In genomic region chrX:131677655-131678628, GRCh38 we compare ENCODE assay signal across 8 cellular contexts.
DNase-seq lines count a peak whose midpoint lies in the region; ATAC-seq and TF ChIP-seq lines count a peak whose summit lies in the region.

No MANE protein-coding gene starts in this region.

- H3K4me2 ChIP-seq in PC-9: no peak overlapping the region

- H3K27me3 Mint-ChIP-seq in activated naive CD4-positive, alpha-beta T cell treated with anti-CD3 and anti-CD28 coated beads, Interleukin-2, amount 10 ng/mL, durations not matched to agents 7 days and 5 days: no peaks in the 10 kb centered on the region

- no peaks in the 10 kb centered on the region for H3K4me1 ChIP-seq in PC-9 (replicated peaks; ENCODE audit: insufficient read depth)
- no peaks in the 10 kb centered on the region for H3K4me1 ChIP-seq in iPS DF 6.9 (ENCODE audit: control insufficient read depth, insufficient read depth, low read length)

- H3K9me3 ChIP-seq in PC-9 (ENCODE audit: insufficient read depth, low read depth) (no peaks in the 10 kb centered on the region), iPS DF 6.9 (ENCODE audit: control insufficient read depth, insufficient read depth, low read length) (no peaks in the 10 kb centered on the region)

- no peaks in the 10 kb centered on the region for H4K20me1 ChIP-seq in PC-9 (ENCODE audit: insufficient read depth)

- no peaks in the 10 kb centered on the region for H3F3A ChIP-seq in PC-9 (ENCODE audit: insufficient read depth, low read depth)

- no peak overlapping the region for H3K4me3 Mint-ChIP-seq in activated naive CD4-positive, alpha-beta T cell treated with anti-CD3 and anti-CD28 coated beads, Interleukin-2, amount 10 ng/mL, durations not matched to agents 7 days and 5 days

- ATAC-seq in GM18861 (IDR thresholded peaks at IDR 0.05; ENCODE audit: unreplicated experiment) (peak; percentile 66), HG03103 (IDR thresholded peaks at IDR 0.05; ENCODE audit: low read depth, unreplicated experiment) (peak; percentile 78), HG03196 (IDR thresholded peaks at IDR 0.05; ENCODE audit: unreplicated experiment) (no peak)

- BruUV-seq in PC-9 (replicated peaks; lab: Mats Ljungman, UMichigan): no TSS peak

- H3K36me3 ChIP-seq in PC-9 (ENCODE audit: low read depth) (no peaks in the 10 kb centered on the region), iPS DF 6.9 (ENCODE audit: control insufficient read depth, insufficient read depth, low read length) (no peaks in the 10 kb centered on the region)

- no peaks in the 10 kb centered on the region for H3K27me3 ChIP-seq in PC-9 (ENCODE audit: insufficient read depth, low read depth)
- H3K27me3 ChIP-seq in iPS DF 6.9 (ENCODE audit: control insufficient read depth, insufficient read depth, low read length): no peaks in the 10 kb centered on the region

- intact Hi-C loops in PC-9 (cut with micrococcal nuclease; ENCODE audit: unreplicated experiment): loop anchor here (5.0 kb wide), 1 partner anchor 686 kb away; no protein-coding TSS in a partner anchor

- H3K4me3 ChIP-seq in PC-9 (no peak overlapping the region), iPS DF 6.9 (ENCODE audit: low read length) (no peak overlapping the region)

- H3K9me3 Mint-ChIP-seq in activated naive CD4-positive, alpha-beta T cell treated with anti-CD3 and anti-CD28 coated beads, Interleukin-2, amount 10 ng/mL, durations not matched to agents 7 days and 5 days: no peaks in the 10 kb centered on the region

- H3K27ac ChIP-seq in PC-9 (no peak overlapping the region), iPS DF 6.9 (ENCODE audit: low read length) (no peak overlapping the region)

- no peaks in the 10 kb centered on the region for H3K4me1 Mint-ChIP-seq in activated naive CD4-positive, alpha-beta T cell treated with anti-CD3 and anti-CD28 coated beads, Interleukin-2, amount 10 ng/mL, durations not matched to agents 7 days and 5 days

- H3K27ac Mint-ChIP-seq in activated naive CD4-positive, alpha-beta T cell treated with anti-CD3 and anti-CD28 coated beads, Interleukin-2, amount 10 ng/mL, durations not matched to agents 7 days and 5 days: no peak overlapping the region

- CTCF ChIA-PET in PC-9 (lab: Charles Lee): interaction anchor here (0.6 kb wide), 1 partner anchor 534 kb away, joined by 6 read pairs; no protein-coding TSS in a partner anchor
- CTCF ChIA-PET in activated naive CD4-positive, alpha-beta T cell treated with anti-CD3 and anti-CD28 coated beads, Interleukin-2, amount 10 ng/mL, durations not matched to agents 7 days and 5 days (lab: Charles Lee): interaction anchor here (0.6 to 3.3 kb wide), 6 partner anchors 10 to 701 kb away, joined by 3 to 10 read pairs (median 3); no protein-coding TSS in a partner anchor

- DNase-seq in CD1c-positive myeloid dendritic cell (ENCODE audit: extremely low spot score) (peak; percentile 6), PC-9 (peak; percentile 45 to 46), iPS DF 6.9 (ENCODE audit: low read depth, low spot score) (peak; percentile 20)
- DNase-seq in activated naive CD4-positive, alpha-beta T cell treated with anti-CD3 and anti-CD28 coated beads, Interleukin-2, amount 10 ng/mL, durations not matched to agents 7 days and 5 days: peak; percentile 50
- peak; percentile 28 for DNase-seq in stimulated activated CD4-positive, alpha-beta T cell treated with anti-CD3 and anti-CD28 coated beads, Interleukin-1b, Interleukin-23, amount 100 ng/mL, for 48 hours

- TF ChIP-seq CTCF in PC-9 (conservative IDR thresholded peaks at IDR 0.05): peak; percentile 85

- no peaks in the 10 kb centered on the region for H3K9me2 ChIP-seq in PC-9 (ENCODE audit: insufficient read depth)

- no peak overlapping the region for H2AFZ ChIP-seq in PC-9

- POLR2A ChIA-PET in PC-9 (lab: Charles Lee; ENCODE audit: unreplicated experiment): no interaction called here

- no peaks in the 10 kb centered on the region for H3K79me2 ChIP-seq in PC-9 (ENCODE audit: low read depth)

- H3K36me3 Mint-ChIP-seq in activated naive CD4-positive, alpha-beta T cell treated with anti-CD3 and anti-CD28 coated beads, Interleukin-2, amount 10 ng/mL, durations not matched to agents 7 days and 5 days: no peaks in the 10 kb centered on the region

- no CpG with 5 or more reads among the region's 20 CpGs for WGBS in iPS DF 6.9 (ENCODE audit: insufficient coverage, insufficient read length)
